ENCODE assay signal across 8 cellular contexts in genomic region chr3:3798641-3799113, GRCh38. TPM values are rescaled to one million over a fixed set of nuclear protein-coding genes. Genes with fewer than 3 reads are reported as not detected.
DNase-seq lines count a peak whose midpoint lies in the region; ATAC-seq, FAIRE-seq and TF ChIP-seq lines count a peak whose summit lies in the region.

No MANE protein-coding gene starts in this region.

- H3K79me1 ChIP-seq in H9 (ENCODE audit: insufficient read depth, low read depth, low read length, poor library complexity, severe bottlenecking), result no peaks in the 10 kb centered on the region

- H3K4ac ChIP-seq in H9 (ENCODE audit: low read depth, low read length), result no peak overlapping the region

- peak overlapping the region; percentile 94 for H3K4me3 Mint-ChIP-seq in CD8-positive, alpha-beta T cell
- peak overlapping the region; percentile 81 to 95 for H3K4me3 Mint-ChIP-seq in H9

- POLR2A ChIA-PET in CD8-positive, alpha-beta T cell (lab: Charles Lee), result interaction anchor here (0.7 to 1.4 kb wide), 6 partner anchors 9 to 721 kb away, joined by 3 to 4 read pairs (median 3); partner anchors contain the start of gene ITPR1

- no peak for TF ChIP-seq CTCF in CD8-positive, alpha-beta T cell (IDR thresholded peaks at IDR 0.05)
- TF ChIP-seq CTCF in H9 (conservative IDR thresholded peaks at IDR 0.05) (no peak), uterus (IDR thresholded peaks at IDR 0.05) (no peak)

- intact Hi-C loops in CD8-positive, alpha-beta T cell (cut with DNase I, micrococcal nuclease), result loop anchor here in 1 of 2 experiments (5.0 to 10.0 kb wide), 5 partner anchors 606 to 1389 kb away; partner anchors contain the start of genes CRBN, EDEM1, ITPR1 and TRNT1
- intact Hi-C loops in uterus (cut with DNase I; ENCODE audit: low total_unique reads), result no loop called here

- no peaks in the 10 kb centered on the region for H3K9me3 ChIP-seq in CD8-positive, alpha-beta T cell (ENCODE audit: low read length)
- H3K9me3 ChIP-seq in H9 (ENCODE audit: control insufficient read depth, low read depth, low read length) (no peaks in the 10 kb centered on the region), neuron (ENCODE audit: low read length) (no peaks in the 10 kb centered on the region), uterus (no peaks in the 10 kb centered on the region)

- H3K56ac ChIP-seq in H9 (ENCODE audit: insufficient read length, low read depth, low read length), result no peak overlapping the region

- peak overlapping the region; percentile 57 for H3K9ac ChIP-seq in H9 (ENCODE audit: extremely low read depth, insufficient read length, low read length)

- H3K36me3 Mint-ChIP-seq in CD8-positive, alpha-beta T cell, result peaks cover 2% of the 10 kb centered on the region
- peaks cover 24 to 27% (median 25%) of the 10 kb centered on the region in 3 experiments for H3K36me3 Mint-ChIP-seq in H9 (ENCODE audit: insufficient read depth in 1 of 3, low read depth in 3 of 3)

- no peak overlapping the region for H4K8ac ChIP-seq in H9 (replicated peaks; ENCODE audit: insufficient read length, low read depth, low read length)

- H2BK15ac ChIP-seq in H9 (ENCODE audit: low read depth, low read length), result no peak overlapping the region

- H3K4me3 ChIP-seq in CD8-positive, alpha-beta T cell (ENCODE audit: low read depth, low read length), result peak overlapping the region; percentile 81
- H3K4me3 ChIP-seq in neuron (ENCODE audit: low read length) (peak overlapping the region; percentile 88), uterus (peak overlapping the region; percentile 35 to 51)

- WGBS in H9 (ENCODE audit: extremely low coverage, insufficient read length, low lambda C conversion rate), result no CpG with 5 or more reads among the region's 37 CpGs

- H3K23me2 ChIP-seq in H9 (ENCODE audit: insufficient read length, low read depth, low read length, poor library complexity, severe bottlenecking), result peaks cover 19% of the 10 kb centered on the region

- H3K4me2 ChIP-seq in H9 (ENCODE audit: insufficient read depth, insufficient read length, low read length), result peak overlapping the region; percentile 77

- H3K4me1 Mint-ChIP-seq in CD8-positive, alpha-beta T cell (ENCODE audit: low read depth), result peaks cover 25% of the 10 kb centered on the region
- peaks cover 28 to 32% of the 10 kb centered on the region in 2 experiments for H3K4me1 Mint-ChIP-seq in H9

- peak overlapping the region; percentile 52 for H2BK120ac ChIP-seq in H9 (ENCODE audit: low read depth, low read length, poor library complexity, severe bottlenecking)

- H2AFZ ChIP-seq in H9 (ENCODE audit: low read length) (no peak overlapping the region), neuron (ENCODE audit: low read depth, low read length) (peak overlapping the region; percentile 82)

- H2AK5ac ChIP-seq in H9 (ENCODE audit: insufficient read length, low read length), result no peak overlapping the region

- H3K9me3 Mint-ChIP-seq in CD8-positive, alpha-beta T cell, result no peaks in the 10 kb centered on the region
- peaks cover 4 to 9% of the 10 kb centered on the region in 2 experiments; a peak in 4 of 5 replicates for H3K9me3 Mint-ChIP-seq in H9

- H2BK20ac ChIP-seq in H9 (ENCODE audit: low read depth, low read length, poor library complexity, severe bottlenecking), result no peak overlapping the region

- H3K79me2 ChIP-seq in H9 (ENCODE audit: insufficient read depth, low read length), result peaks cover 12% of the 10 kb centered on the region; the same call in 1 of the 2 replicates

- peak overlapping the region; percentile 15 for H4K5ac ChIP-seq in H9 (ENCODE audit: insufficient read length, low read depth, low read length)

- peak in 6 of 7 experiments; percentile 24 to 71 (median 50) for DNase-seq in CD8-positive, alpha-beta T cell
- DNase-seq in H9 (peak; percentile 69), frontal cortex (ENCODE audit: low spot score in 2 of 2) (peak; percentile 25 to 40), uterus (peak in 1 of 2 donors; percentile 15)
- DNase-seq in activated CD4-positive, alpha-beta T cell treated with anti-CD3 and anti-CD28 coated beads, Interleukin-2, amount 50 U/mL, for 48 hours, result peak; percentile 16 to 25

- no peaks in the 10 kb centered on the region for H3K36me3 ChIP-seq in CD8-positive, alpha-beta T cell (ENCODE audit: insufficient read depth, low read length)
- no peaks in the 10 kb centered on the region for H3K36me3 ChIP-seq in neuron (ENCODE audit: insufficient read depth, low read length)
- no peaks in the 10 kb centered on the region for H3K36me3 ChIP-seq in uterus

- peak overlapping the region; percentile 76 for H3K27ac ChIP-seq in CD8-positive, alpha-beta T cell (ENCODE audit: low read depth, low read length)
- H3K27ac ChIP-seq in H9 (ENCODE audit: insufficient read length, low read depth, low read length), result peak overlapping the region; percentile 63
- H3K27ac ChIP-seq in uterus, result no peak overlapping the region

- peak overlapping the region; percentile 94 for H3K27ac Mint-ChIP-seq in CD8-positive, alpha-beta T cell
- H3K27ac Mint-ChIP-seq in H9, result peak overlapping the region; percentile 96 to 99 (median 98)

- no peak for FAIRE-seq in frontal cortex (lab: Jason Lieb, UNC)

- no peaks in the 10 kb centered on the region for H3K27me3 ChIP-seq in CD8-positive, alpha-beta T cell (ENCODE audit: insufficient read depth, low read length)
- H3K27me3 ChIP-seq in H9 (ENCODE audit: insufficient read depth, low read length) (no peaks in the 10 kb centered on the region), neuron (ENCODE audit: insufficient read depth, low read length) (no peaks in the 10 kb centered on the region), uterus (no peaks in the 10 kb centered on the region)

- H3K23ac ChIP-seq in H9 (ENCODE audit: insufficient read length, low read depth, low read length), result no peak overlapping the region

- CTCF ChIA-PET in CD8-positive, alpha-beta T cell (lab: Charles Lee), result interaction anchor here (1.7 kb wide), 1 partner anchor 598 kb away, joined by 4 read pairs; no protein-coding TSS in a partner anchor

- peak; percentile 72 for ATAC-seq in CD8-positive, alpha-beta T cell
- ATAC-seq in HG03108 (IDR thresholded peaks at IDR 0.05; ENCODE audit: unreplicated experiment) (no peak), GM18861 (IDR thresholded peaks at IDR 0.05; ENCODE audit: unreplicated experiment) (no peak)

- H2BK12ac ChIP-seq in H9 (ENCODE audit: insufficient read length, low read depth, low read length), result no peak overlapping the region

- H2BK5ac ChIP-seq in H9 (ENCODE audit: insufficient read length, low read length), result no peak overlapping the region

- H3K18ac ChIP-seq in H9 (ENCODE audit: insufficient read length, low read depth, low read length), result peak overlapping the region; percentile 76

- no peak overlapping the region for H4K91ac ChIP-seq in H9 (ENCODE audit: insufficient read length, low read depth, low read length)

- H3K27me3 Mint-ChIP-seq in CD8-positive, alpha-beta T cell (ENCODE audit: low read depth), result peaks cover 4% of the 10 kb centered on the region
- peaks cover 19% of the 10 kb centered on the region for H3K27me3 Mint-ChIP-seq in H9 (ENCODE audit: low read depth)

- no peak for TF ChIP-seq POLR2A in uterus (IDR thresholded peaks at IDR 0.05)

- H3K4me1 ChIP-seq in CD8-positive, alpha-beta T cell (ENCODE audit: insufficient read depth, low read length), result peaks cover 5% of the 10 kb centered on the region
- H3K4me1 ChIP-seq in H9 (ENCODE audit: insufficient read depth, low read length) (peaks cover 4% of the 10 kb centered on the region; the same call in 1 of the 2 replicates), neuron (ENCODE audit: insufficient read depth, low read length) (peaks cover 23% of the 10 kb centered on the region), uterus (no peaks in the 10 kb centered on the region)

- H3K14ac ChIP-seq in H9 (ENCODE audit: insufficient read depth, low read length), result peak overlapping the region; percentile 80

- H4K20me1 ChIP-seq in H9 (ENCODE audit: control insufficient read depth, insufficient read depth, insufficient read length), result no peaks in the 10 kb centered on the region

- H3T11ph ChIP-seq in H9 (ENCODE audit: low read length), result no peak overlapping the region

RNA-seq across cellular contexts. Expression of gene LRRN1, which starts 0.6 kb away (rescaled TPM):
- 1 to 10 TPM; 1.0 to 1.2 TPM for total RNA-seq in CD8-positive, alpha-beta T cell
- total RNA-seq in H9 (2021), result 269 and 271 TPM in 2 replicates
- total RNA-seq in frontal cortex, result 24.9 TPM
- 10 to 100 TPM in 1 of 4 donors, 1 to 10 TPM in 1, under 1 TPM in 1, not detected in 1; 0.29 to 19.1 (median 3.0) TPM for total RNA-seq in uterus

Comparison
In these comparisons a context has a peak if more than half of its experiments do, and no peak if none do; other contexts are left out.
1. H3K27ac ChIP-seq: peak in CD8-positive, alpha-beta T cell (single experiment) and H9 (single experiment); none in uterus (0 of 2).
2. RNA of gene LRRN1, which starts 0.6 kb away (total RNA-seq): 269 to 271 TPM in H9; 24.9 TPM in frontal cortex (single experiment), 0.29 to 19.1 TPM in uterus and 1.0 to 1.2 TPM in CD8-positive, alpha-beta T cell; every median in the first group is over 10 times any median in the second.
3. Peak in every context shown above with its lines, with median percentiles within 50 percentile points of each other: H3K4me3 ChIP-seq.